In genomic region chr2:70131344-70132144, GRCh38 we compare ENCODE assay signal across 8 cellular contexts. TPM values are rescaled to one million over a fixed set of nuclear protein-coding genes. Genes with fewer than 3 reads are reported as not detected.
A peak's percentile ranks its signal among the peaks of the same experiment; 100 is the strongest.
DNase-seq lines count a peak whose midpoint lies in the region; ATAC-seq and TF ChIP-seq lines count a peak whose summit lies in the region.
"Not testable (repeated sequence)": the region's sequence is repeated elsewhere in the genome, so short reads cannot be mapped to it uniquely, and the experiment has no call there.

No MANE protein-coding gene starts in this region.

- H2BK5ac ChIP-seq in mesenchymal stem cell (ENCODE audit: low read depth, low read length, poor library complexity, severe bottlenecking): not testable (repeated sequence)

- not testable (repeated sequence) for H3K36me3 Mint-ChIP-seq in CD8-positive, alpha-beta memory T cell; WTC11; type B pancreatic cell

- not testable (repeated sequence) for H4K91ac ChIP-seq in mesenchymal stem cell (ENCODE audit: low read length)

- not testable (repeated sequence) for TF ChIP-seq EP300 in sigmoid colon (IDR thresholded peaks at IDR 0.05)

- H3K4me1 Mint-ChIP-seq in CD8-positive, alpha-beta memory T cell: peaks cover 63 to 87% (median 84%) of the 10 kb centered on the region in 3 donors
- H3K4me1 Mint-ChIP-seq in WTC11 (peaks cover 41% of the 10 kb centered on the region), type B pancreatic cell (ENCODE audit: unreplicated experiment) (peaks cover 41% of the 10 kb centered on the region)

- DNase-seq in CD8-positive, alpha-beta memory T cell; NB4 (ENCODE audit: low read depth); WTC11 (ENCODE audit: low spot score); ascending aorta (ENCODE audit: low spot score in 2 of 2); esophagus squamous epithelium (lab: John Stamatoyannopoulos, UW); mesenchymal stem cell; sigmoid colon; type B pancreatic cell (ENCODE audit: extremely low spot score, unreplicated experiment): not testable (repeated sequence)

- H3K9me3 Mint-ChIP-seq in CD8-positive, alpha-beta memory T cell; WTC11; type B pancreatic cell: not testable (repeated sequence)

- H3K14ac ChIP-seq in mesenchymal stem cell (ENCODE audit: low read length in 2 of 2): not testable (repeated sequence)

- not testable (repeated sequence) for H3K79me1 ChIP-seq in mesenchymal stem cell (replicated peaks; ENCODE audit: low read length, poor library complexity, severe bottlenecking)

- not testable (repeated sequence) for ATAC-seq in WTC11

- H2AK5ac ChIP-seq in mesenchymal stem cell (ENCODE audit: low read length, severe bottlenecking): not testable (repeated sequence)

- CTCF ChIA-PET in CD8-positive, alpha-beta memory T cell (lab: Charles Lee): interaction anchor here (1.0 to 6.0 kb wide), 6 partner anchors 8 to 170 kb away, joined by 3 to 73 read pairs (median 10); partner anchors contain the start of genes FAM136A and PCBP1
- CTCF ChIA-PET in WTC11 (lab: Charles Lee): interaction anchor here (0.8 kb wide), 1 partner anchor 10 kb away, joined by 3 read pairs; no protein-coding TSS in a partner anchor

- intact Hi-C loops in ascending aorta (cut with DNase I) (loop anchor here (2.0 kb wide), 1 partner anchor 45 kb away; the partner anchor contains the start of gene PCBP1), sigmoid colon (cut with DNase I) (loop anchor here (2.0 kb wide), 1 partner anchor 45 kb away; the partner anchor contains the start of gene PCBP1)
- intact Hi-C loops in esophagus squamous epithelium (cut with DNase I): not testable (repeated sequence)

- peak overlapping the region; percentile 94 to 99 (median 96) for H3K27ac Mint-ChIP-seq in CD8-positive, alpha-beta memory T cell
- H3K27ac Mint-ChIP-seq in WTC11: peak overlapping the region; percentile 27; the same call in 1 of the 2 replicates
- peak overlapping the region; percentile 1 for H3K27ac Mint-ChIP-seq in type B pancreatic cell

- not testable (repeated sequence) for TF ChIP-seq POLR2A in NB4 (IDR thresholded peaks at IDR 0.05; ENCODE audit: extremely low read depth, insufficient read length); esophagus squamous epithelium (IDR thresholded peaks at IDR 0.05); sigmoid colon (IDR thresholded peaks at IDR 0.05)

- H3K27ac ChIP-seq in CD8-positive, alpha-beta memory T cell (ENCODE audit: low read depth, low read length): peak overlapping the region; percentile 79
- H3K27ac ChIP-seq in ascending aorta: peak overlapping the region; percentile 90 to 93
- peak overlapping the region; percentile 83 to 97 (median 92) for H3K27ac ChIP-seq in esophagus squamous epithelium
- peak overlapping the region; percentile 93 for H3K27ac ChIP-seq in mesenchymal stem cell (ENCODE audit: low read length, poor library complexity, severe bottlenecking)
- peak overlapping the region; percentile 84 to 90 (median 89) for H3K27ac ChIP-seq in sigmoid colon

- 57 to 65% methylated on average over 14 of the region's 17 CpGs for WGBS in esophagus squamous epithelium, 2 donors
- 94% methylated on average over 17 of the region's 17 CpGs for WGBS in mesenchymal stem cell
- WGBS in sigmoid colon, 2 donors: 80% methylated on average over 17 of the region's 17 CpGs

- peaks cover 86% of the 10 kb centered on the region for H3K4me1 ChIP-seq in CD8-positive, alpha-beta memory T cell (ENCODE audit: insufficient read depth, low read length)
- H3K4me1 ChIP-seq in ascending aorta (peaks cover 12 to 32% of the 10 kb centered on the region in 2 donors), esophagus squamous epithelium (peaks cover 34 to 75% (median 44%) of the 10 kb centered on the region in 3 donors), mesenchymal stem cell (ENCODE audit: control insufficient read depth, insufficient read depth, low read depth, low read length) (peaks cover 11% of the 10 kb centered on the region), sigmoid colon (peaks cover 0 to 42% (median 33%) of the 10 kb centered on the region in 4 donors)

- H3K36me3 ChIP-seq in CD8-positive, alpha-beta memory T cell (ENCODE audit: insufficient read depth, low read length); ascending aorta; esophagus squamous epithelium; mesenchymal stem cell (ENCODE audit: control insufficient read depth in 1 of 2, insufficient read depth in 2 of 2, low read depth in 1 of 2, low read length in 2 of 2); sigmoid colon: not testable (repeated sequence)

- not testable (repeated sequence) for H3K4ac ChIP-seq in mesenchymal stem cell (ENCODE audit: low read depth in 1 of 2, low read length in 2 of 2)

- H3K23ac ChIP-seq in mesenchymal stem cell (ENCODE audit: low read length in 2 of 2): not testable (repeated sequence)

- H3K9ac ChIP-seq in mesenchymal stem cell (ENCODE audit: low read length): peak overlapping the region; percentile 87

- H3K4me3 ChIP-seq in CD8-positive, alpha-beta memory T cell (ENCODE audit: low read length): peak overlapping the region; percentile 46
- peak overlapping the region; percentile 67 for H3K4me3 ChIP-seq in NB4 (ENCODE audit: low read depth, low read length)
- peak overlapping the region; percentile 31 to 47 for H3K4me3 ChIP-seq in ascending aorta
- H3K4me3 ChIP-seq in esophagus squamous epithelium: peak overlapping the region in 3 of 4 donors; percentile 32 to 58 (median 39)
- peak overlapping the region in 1 of 2 experiments; percentile 75 for H3K4me3 ChIP-seq in mesenchymal stem cell (ENCODE audit: insufficient read depth in 1 of 2, low read depth in 1 of 2, low read length in 2 of 2)
- peak overlapping the region in 3 of 4 donors; percentile 35 to 40 (median 38) for H3K4me3 ChIP-seq in sigmoid colon

- not testable (repeated sequence) for H2AFZ ChIP-seq in mesenchymal stem cell (ENCODE audit: low read depth, low read length)

- H3K9me3 ChIP-seq in CD8-positive, alpha-beta memory T cell (ENCODE audit: low read length); ascending aorta; esophagus squamous epithelium; mesenchymal stem cell (ENCODE audit: control insufficient read depth, low read length); sigmoid colon: not testable (repeated sequence)

- TF ChIP-seq CTCF in NB4 (IDR thresholded peaks at IDR 0.05; ENCODE audit: low read depth, low read length); WTC11 (IDR thresholded peaks at IDR 0.05); ascending aorta (IDR thresholded peaks at IDR 0.05); esophagus squamous epithelium (IDR thresholded peaks at IDR 0.05); sigmoid colon (IDR thresholded peaks at IDR 0.05); type B pancreatic cell (conservative IDR thresholded peaks at IDR 0.05): not testable (repeated sequence)

- H3K4me3 Mint-ChIP-seq in CD8-positive, alpha-beta memory T cell: peak overlapping the region; percentile 72 to 91 (median 80)
- H3K4me3 Mint-ChIP-seq in WTC11: not testable (repeated sequence)
- peak overlapping the region; percentile 11 for H3K4me3 Mint-ChIP-seq in type B pancreatic cell

- peak overlapping the region; percentile 46 for H3K4me2 ChIP-seq in mesenchymal stem cell (ENCODE audit: low read length, poor library complexity, severe bottlenecking)

- not testable (repeated sequence) for H2BK120ac ChIP-seq in mesenchymal stem cell (ENCODE audit: low read depth, low read length)

- not testable (repeated sequence) for H2BK12ac ChIP-seq in mesenchymal stem cell (ENCODE audit: low read length in 2 of 2)

- H4K8ac ChIP-seq in mesenchymal stem cell (ENCODE audit: low read length): not testable (repeated sequence)

- not testable (repeated sequence) for H3K18ac ChIP-seq in mesenchymal stem cell (ENCODE audit: low read depth in 1 of 2, low read length in 2 of 2)

- H3K27me3 Mint-ChIP-seq in CD8-positive, alpha-beta memory T cell; WTC11 (ENCODE audit: low read depth); type B pancreatic cell: not testable (repeated sequence)

- not testable (repeated sequence) for H2BK15ac ChIP-seq in mesenchymal stem cell (ENCODE audit: low read depth, poor library complexity, severe bottlenecking)

- H3K27me3 ChIP-seq in CD8-positive, alpha-beta memory T cell (ENCODE audit: insufficient read depth, low read length, poor library complexity, severe bottlenecking); ascending aorta; esophagus squamous epithelium; mesenchymal stem cell (ENCODE audit: control insufficient read depth in 1 of 2, insufficient read depth in 1 of 2, low read length in 2 of 2); sigmoid colon: not testable (repeated sequence)

- POLR2A ChIA-PET in CD8-positive, alpha-beta memory T cell (lab: Charles Lee): interaction anchor here (0.5 to 9.0 kb wide), 8 partner anchors 8 to 107 kb away, joined by 3 to 168 read pairs (median 11); partner anchors contain the start of gene PCBP1
- POLR2A ChIA-PET in WTC11 (lab: Charles Lee): not testable (repeated sequence)

RNA-seq across cellular contexts. Expression of gene PCBP1, which starts 44.3 kb away (rescaled TPM):
- total RNA-seq in CD8-positive, alpha-beta memory T cell: 100 to 1,000 TPM; 428 to 434 TPM
- 161 TPM for polyA plus RNA-seq in CD8-positive, alpha-beta memory T cell
- total RNA-seq in WTC11 (2021): 489 to 528 TPM (median 518 TPM) in 3 replicates
- total RNA-seq in ascending aorta: 227 TPM
- 100 to 1,000 TPM in 3 of 4 donors, 10 to 100 TPM in 1; 96.8 to 205 (median 177) TPM for total RNA-seq in esophagus squamous epithelium
- 232 TPM for polyA plus RNA-seq in mesenchymal stem cell (2013, experiment 1 of 2)
- polyA plus RNA-seq in mesenchymal stem cell (2013, experiment 2 of 2): 289 TPM
- total RNA-seq in sigmoid colon: 100 to 1,000 TPM; 178 to 186 (median 182) TPM
- polyA plus RNA-seq in sigmoid colon: 100 to 1,000 TPM; 269 to 311 (median 286) TPM
- total RNA-seq in type B pancreatic cell (ENCODE audit: low replicate concordance): 316 and 349 TPM in 2 replicates

RNA-seq across cellular contexts. Expression of gene C2orf42, which starts 59.3 kb away (rescaled TPM):
- total RNA-seq in CD8-positive, alpha-beta memory T cell: 10 to 100 TPM; 29.1 to 34.6 TPM
- 31.4 TPM for polyA plus RNA-seq in CD8-positive, alpha-beta memory T cell
- 6.8 to 13.1 TPM (median 10.2 TPM) in 3 replicates for total RNA-seq in WTC11 (2021)
- total RNA-seq in ascending aorta: 9.5 TPM
- total RNA-seq in esophagus squamous epithelium: 10 to 100 TPM in 1 of 4 donors, 1 to 10 TPM in 3; 4.5 to 15.1 (median 8.7) TPM
- polyA plus RNA-seq in mesenchymal stem cell (2013, experiment 1 of 2): 4.7 TPM
- polyA plus RNA-seq in mesenchymal stem cell (2013, experiment 2 of 2): 5.5 TPM
- total RNA-seq in sigmoid colon: 10 to 100 TPM in 3 of 4 donors, 1 to 10 TPM in 1; 8.8 to 24.3 (median 21.8) TPM
- polyA plus RNA-seq in sigmoid colon: 1 to 10 TPM; 5.1 to 8.5 (median 5.4) TPM
- 15.5 and 18.8 TPM in 2 replicates for total RNA-seq in type B pancreatic cell (ENCODE audit: low replicate concordance)

Comparison
In these comparisons a context has a peak if more than half of its experiments do, and no peak if none do; other contexts are left out.
1. H3K27ac Mint-ChIP-seq: peak in every context shown above with its lines; median percentile 96 in CD8-positive, alpha-beta memory T cell; 27 in WTC11; 1 in type B pancreatic cell.